ENCODE assay signal across 13 cellular contexts in the genomic region with DNA sequence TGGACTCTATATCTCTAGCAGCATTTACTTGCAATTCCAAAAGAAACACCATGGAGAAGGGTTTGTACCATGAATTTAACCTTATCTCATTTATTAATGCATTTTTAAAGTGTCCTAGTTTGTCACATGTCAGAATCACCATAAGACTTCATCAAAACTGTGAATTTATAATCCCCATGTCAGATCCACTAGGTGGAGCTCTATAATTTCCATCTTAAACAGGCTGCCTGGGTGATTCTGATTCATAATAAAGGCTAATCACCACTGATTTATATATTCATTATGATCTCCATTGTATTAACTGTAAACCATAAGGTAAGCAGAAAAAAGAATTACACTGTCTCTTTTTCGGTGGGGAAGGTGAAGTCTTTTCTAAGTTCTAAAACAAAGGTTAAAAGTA. TPM values are rescaled to one million over a fixed set of nuclear protein-coding genes. Genes with fewer than 3 reads are reported as not detected.
A peak's percentile ranks its signal among the peaks of the same experiment; 100 is the strongest.
DNase-seq lines count a peak whose midpoint lies in the region; ATAC-seq and TF ChIP-seq lines count a peak whose summit lies in the region.
"Had no signal": no experiment of that assay in that cellular context is flagged by ENCODE, and none has a peak within 500 bp of the region (broad histone marks: within the 10 kb centered on the region; RNA-seq: fewer than 3 reads in every experiment).

No MANE protein-coding gene starts in this region.

- no peaks in the 10 kb centered on the region for H3F3A ChIP-seq in OCI-LY1 (ENCODE audit: insufficient read depth, low read length)

- TF ChIP-seq POLR2A in esophagus muscularis mucosa (IDR thresholded peaks at IDR 0.05; ENCODE audit: low read depth) = no peak
- no peak for TF ChIP-seq POLR2A in sigmoid colon (IDR thresholded peaks at IDR 0.05)

- TF ChIP-seq CTCF in heart right ventricle (IDR thresholded peaks at IDR 0.05) (peak in 7 of 9 donors; percentile 22 to 45 (median 26)), OCI-LY1 (IDR thresholded peaks at IDR 0.05; ENCODE audit: low read length) (peak; percentile 39; the same call in 1 of the 2 replicates), esophagus muscularis mucosa (IDR thresholded peaks at IDR 0.05) (peak; percentile 19 to 21 (median 20)), sigmoid colon (IDR thresholded peaks at IDR 0.05) (no peak)

- no peaks in the 10 kb centered on the region for H4K20me1 ChIP-seq in OCI-LY1 (ENCODE audit: insufficient read depth, low read length)

- 64 to 74% methylated on average over 1 of the region's 1 CpG for WGBS in heart right ventricle, 2 donors
- 55% methylated on average over 1 of the region's 1 CpG for WGBS in esophagus muscularis mucosa
- 56 to 76% methylated on average over 1 of the region's 1 CpG for WGBS in sigmoid colon, 2 donors

- H3K27ac ChIP-seq in heart right ventricle (no peak overlapping the region), OCI-LY1 (ENCODE audit: low read depth, low read length, poor library complexity, severe bottlenecking) (no peak overlapping the region), esophagus muscularis mucosa (replicated peaks in 1 of 4) (no peak overlapping the region), sigmoid colon (no peak overlapping the region)

- no peaks in the 10 kb centered on the region for H3K9me3 ChIP-seq in heart right ventricle
- no peaks in the 10 kb centered on the region for H3K9me3 ChIP-seq in OCI-LY1 (ENCODE audit: low read length)
- H3K9me3 ChIP-seq in esophagus muscularis mucosa = no peaks in the 10 kb centered on the region
- no peaks in the 10 kb centered on the region for H3K9me3 ChIP-seq in sigmoid colon

- ATAC-seq in heart right ventricle (no peak), Right ventricle myocardium inferior (no peak), GM21447 (IDR thresholded peaks at IDR 0.05; ENCODE audit: unreplicated experiment) (no peak)

- H2AFZ ChIP-seq in OCI-LY1 (ENCODE audit: low read length) = no peak overlapping the region

- TF ChIP-seq EP300 in esophagus muscularis mucosa (IDR thresholded peaks at IDR 0.05) (no peak), sigmoid colon (IDR thresholded peaks at IDR 0.05) (no peak)

- H3K79me2 ChIP-seq in OCI-LY1 (ENCODE audit: insufficient read depth, low read length) = no peaks in the 10 kb centered on the region

- DNase-seq in heart right ventricle (no peak), Right ventricle myocardium inferior (ENCODE audit: missing footprints) (no peak), esophagus muscularis mucosa (ENCODE audit: extremely low spot score) (no peak), sigmoid colon (no peak), SIG-M5 treated with dmso at 0.1 percent for 504 hours (lab: John Stamatoyannopoulos, UW; ENCODE audit: unreplicated experiment) (no peak)
- DNase-seq in activated CD4-positive, alpha-beta T cell treated with anti-CD3 and anti-CD28 coated beads, Interleukin-2, amount 50 U/mL, for 48 hours = no peak
- DNase-seq: activated B cell treated with CpG ODN at 0.5 μM for 24 hours, EL, GOT3, NCI-H1048 had no signal

- H3K27me3 ChIP-seq in heart right ventricle (peaks cover 0 to 91% (median 4%) of the 10 kb centered on the region in 7 donors), OCI-LY1 (ENCODE audit: insufficient read depth, low read length) (no peaks in the 10 kb centered on the region), esophagus muscularis mucosa (peaks cover 0 to 25% (median 0%) of the 10 kb centered on the region in 4 donors), sigmoid colon (peaks cover 0 to 3% (median 0%) of the 10 kb centered on the region in 3 donors)

- intact Hi-C loops in heart right ventricle (cut with DNase I) (no loop called here), Right ventricle myocardium inferior (cut with DNase I) (no loop called here), esophagus muscularis mucosa (cut with DNase I) (no loop called here), sigmoid colon (cut with DNase I) (loop anchor here (10.0 kb wide), 1 partner anchor 195 kb away; a partner anchor contains a TSS)

- no peak overlapping the region for H3K9ac ChIP-seq in OCI-LY1 (ENCODE audit: low read length)

- H3K4me2 ChIP-seq in OCI-LY1 (ENCODE audit: low read length) = no peak overlapping the region

- no peaks in the 10 kb centered on the region for H3K9me2 ChIP-seq in OCI-LY1 (ENCODE audit: low read depth, low read length)

- H3K4me3 ChIP-seq in heart right ventricle = no peak overlapping the region
- no peak overlapping the region for H3K4me3 ChIP-seq in OCI-LY1 (ENCODE audit: low read depth, low read length, poor library complexity, severe bottlenecking)
- H3K4me3 ChIP-seq in esophagus muscularis mucosa = no peak overlapping the region
- H3K4me3 ChIP-seq in sigmoid colon = no peak overlapping the region

- H3K4me1 ChIP-seq in heart right ventricle = no peaks in the 10 kb centered on the region
- no peaks in the 10 kb centered on the region for H3K4me1 ChIP-seq in OCI-LY1 (ENCODE audit: insufficient read depth, low read length, severe bottlenecking)
- H3K4me1 ChIP-seq in esophagus muscularis mucosa = peaks cover 0 to 13% (median 5%) of the 10 kb centered on the region in 4 donors
- peaks cover 0 to 8% (median 0%) of the 10 kb centered on the region in 4 donors for H3K4me1 ChIP-seq in sigmoid colon

- H3K36me3 ChIP-seq in heart right ventricle (no peaks in the 10 kb centered on the region), OCI-LY1 (ENCODE audit: insufficient read depth, low read length) (no peaks in the 10 kb centered on the region), esophagus muscularis mucosa (no peaks in the 10 kb centered on the region), sigmoid colon (no peaks in the 10 kb centered on the region)

RNA-seq across cellular contexts. Expression of a gene that starts 4.0 kb away (rescaled TPM):
- total RNA-seq in heart right ventricle (under 1 TPM in 3 of 10 donors, not detected in 7; 0.23 to 0.31 (median 0.26) TPM), Right ventricle myocardium inferior (not detected), esophagus muscularis mucosa (10 to 100 TPM; 20.8 to 29.2 (median 25.6) TPM), sigmoid colon (10 to 100 TPM; 10.5 to 40.2 (median 29.3) TPM)
- polyA plus RNA-seq in heart right ventricle (under 1 TPM; 0.09 to 0.80 TPM), sigmoid colon (1 to 10 TPM in 2 of 3 donors, not detected in 1; 3.9 to 6.0 TPM)
- total RNA-seq: activated B cell treated with CpG ODN at 0.5 μM for 24 hours had no signal

RNA-seq across cellular contexts. Expression of a gene that starts 12.8 kb away (rescaled TPM):
- total RNA-seq in heart right ventricle (not detected), Right ventricle myocardium inferior (not detected), esophagus muscularis mucosa (under 1 TPM in 2 of 4 donors, not detected in 2; 0.40 to 0.83 TPM), sigmoid colon (1 to 10 TPM in 2 of 4 donors, not detected in 2; 1.8 to 2.0 TPM)
- polyA plus RNA-seq in heart right ventricle (not detected), sigmoid colon (under 1 TPM in 1 of 3 donors, not detected in 2; 0.63 TPM)
- total RNA-seq: activated B cell treated with CpG ODN at 0.5 μM for 24 hours, mesothelial cell of epicardium had no signal

RNA-seq across cellular contexts. Expression of a gene that starts 26.3 kb away (rescaled TPM):
- 1 to 10 TPM in 3 of 10 donors, under 1 TPM in 7; 0.32 to 2.1 (median 0.90) TPM for total RNA-seq in heart right ventricle
- 1 to 10 TPM in 1 of 2 donors, under 1 TPM in 1; 0.17 to 1.2 TPM for polyA plus RNA-seq in heart right ventricle
- 0.68 TPM for total RNA-seq in Right ventricle myocardium inferior
- 1 to 10 TPM in 3 of 4 donors, under 1 TPM in 1; 0.83 to 2.5 (median 2.1) TPM for total RNA-seq in esophagus muscularis mucosa
- total RNA-seq in sigmoid colon = 1 to 10 TPM; 1.4 to 4.6 (median 2.2) TPM
- polyA plus RNA-seq in sigmoid colon = 10 to 100 TPM in 1 of 3 donors, 1 to 10 TPM in 2; 1.6 to 10.2 (median 3.3) TPM

Comparison
In these comparisons a context has a peak if more than half of its experiments do, and no peak if none do; other contexts are left out.
1. CTCF ChIP-seq: peak in heart right ventricle (7 of 9), OCI-LY1 (single experiment) and esophagus muscularis mucosa (3 of 3); none in sigmoid colon (0 of 4).
2. RNA of a gene that starts 4.0 kb away (total RNA-seq): 10.5 to 40.2 TPM in sigmoid colon and 20.8 to 29.2 TPM in esophagus muscularis mucosa; 0.23 to 0.31 TPM in heart right ventricle and not detected in Right ventricle myocardium inferior (single experiment); every median in the first group is over 4 times any median in the second.